Comparison of ENCODE assay signal across 27 cellular contexts in genomic region chr5:116418774-116419173, GRCh38.
"Had no signal": no experiment of that assay in that cellular context is flagged by ENCODE, and none has a peak within 500 bp of the region (broad histone marks: within the 10 kb centered on the region; RNA-seq: fewer than 3 reads in every experiment).

No MANE protein-coding gene starts in this region.

- H3K9me3 ChIP-seq: colonic mucosa, esophagus muscularis mucosa, esophagus squamous epithelium, gastrocnemius medialis, gastroesophageal sphincter, heart left ventricle, heart right ventricle had no signal

- H3K4me1 ChIP-seq: colonic mucosa, esophagus muscularis mucosa, foreskin keratinocyte, gastrocnemius medialis, gastroesophageal sphincter had no signal

- H3K4me3 ChIP-seq: colonic mucosa, coronary artery, dorsolateral prefrontal cortex, esophagus muscularis mucosa, esophagus squamous epithelium, gastrocnemius medialis, gastroesophageal sphincter, heart left ventricle, heart right ventricle had no signal

- H3K9me3 Mint-ChIP-seq: effector memory CD8-positive, alpha-beta T cell; endodermal cell had no signal

- H3K27ac Mint-ChIP-seq: dendritic cell treated with granulocyte-macrophage colony-stimulating factor and Interleukin-4, amounts not matched to agents 40 ng/mL and 50 ng/mL, for 4 days; effector memory CD8-positive, alpha-beta T cell; endodermal cell had no signal

- H3K4me3 Mint-ChIP-seq: dendritic cell treated with granulocyte-macrophage colony-stimulating factor and Interleukin-4, amounts not matched to agents 40 ng/mL and 50 ng/mL, for 4 days; effector memory CD8-positive, alpha-beta T cell; endodermal cell had no signal

- DNase-seq: colonic mucosa; cortex of kidney; dermis blood vessel endothelial cell; effector CD4-positive, alpha-beta T cell; effector CD8-positive, alpha-beta T cell; effector memory CD4-positive, alpha-beta T cell; effector memory CD8-positive, alpha-beta T cell; endodermal cell; erythroblast; esophagus squamous epithelium; foreskin fibroblast; foreskin keratinocyte; foreskin melanocyte; gastrocnemius medialis; glutamatergic neuron; heart left ventricle; heart right ventricle had no signal

- H3K27me3 ChIP-seq: colonic mucosa, dorsolateral prefrontal cortex, esophagus muscularis mucosa, esophagus squamous epithelium, foreskin keratinocyte, gastrocnemius medialis, gastroesophageal sphincter, heart left ventricle, heart right ventricle had no signal

- H3K36me3 ChIP-seq: colonic mucosa, esophagus muscularis mucosa, esophagus squamous epithelium, gastrocnemius medialis, gastroesophageal sphincter, heart left ventricle, heart right ventricle had no signal

- H3K4me1 Mint-ChIP-seq: endodermal cell had no signal

- H3K27me3 Mint-ChIP-seq: dendritic cell treated with granulocyte-macrophage colony-stimulating factor and Interleukin-4, amounts not matched to agents 40 ng/mL and 50 ng/mL, for 4 days; effector memory CD8-positive, alpha-beta T cell had no signal

- H3K27ac ChIP-seq: colonic mucosa, coronary artery, dorsolateral prefrontal cortex, epithelial cell of prostate, esophagus muscularis mucosa, esophagus squamous epithelium, foreskin keratinocyte, gastrocnemius medialis, gastroesophageal sphincter, heart left ventricle, heart right ventricle had no signal

- FAIRE-seq: colon, endometrium, frontal cortex had no signal

- ATAC-seq: effector memory CD8-positive, alpha-beta T cell; esophagus mucosa; foreskin keratinocyte; gastrocnemius medialis; gastroesophageal sphincter; heart left ventricle; heart right ventricle had no signal
